Comparison of ENCODE assay signal across 10 cellular contexts in genomic region chr9:84293001-84293798, GRCh38. TPM values are rescaled to one million over a fixed set of nuclear protein-coding genes. Genes with fewer than 3 reads are reported as not detected.
DNase-seq lines count a peak whose midpoint lies in the region; ATAC-seq and TF ChIP-seq lines count a peak whose summit lies in the region.
"Had no signal": no experiment of that assay in that cellular context is flagged by ENCODE, and none has a peak within 500 bp of the region (broad histone marks: within the 10 kb centered on the region; RNA-seq: fewer than 3 reads in every experiment).

No MANE protein-coding gene starts in this region.

- H3K9me3 Mint-ChIP-seq in activated CD8-positive, alpha-beta memory T cell treated with anti-CD3 and anti-CD28 coated beads, Interleukin-2, amount 10 ng/mL, durations not matched to agents 7 days and 5 days (ENCODE audit: low read depth): no peaks in the 10 kb centered on the region
- H3K9me3 Mint-ChIP-seq in stimulated activated effector memory CD8-positive, alpha-beta T cell treated with anti-CD3 and anti-CD28 coated beads, Interleukin-12 subunit alpha, Interleukin-12 subunit beta, amount 100 ng/mL, for 72 hours: no peaks in the 10 kb centered on the region
- no peaks in the 10 kb centered on the region for H3K9me3 Mint-ChIP-seq in chondrocyte (ENCODE audit: low read depth)

- peak; percentile 63 for ATAC-seq in activated CD8-positive, alpha-beta memory T cell treated with anti-CD3 and anti-CD28 coated beads, Interleukin-2, amount 10 ng/mL, durations not matched to agents 7 days and 5 days
- ATAC-seq in HG02678 (IDR thresholded peaks at IDR 0.05; ENCODE audit: unreplicated experiment): peak; percentile 70
- ATAC-seq in stimulated activated effector memory CD8-positive, alpha-beta T cell treated with anti-CD3 and anti-CD28 coated beads, Interleukin-12 subunit alpha, Interleukin-12 subunit beta, amount 100 ng/mL, for 72 hours: peak; percentile 58
- ATAC-seq: left lobe of liver had no signal

- H3K4me1 Mint-ChIP-seq in activated CD8-positive, alpha-beta memory T cell treated with anti-CD3 and anti-CD28 coated beads, Interleukin-2, amount 10 ng/mL, durations not matched to agents 7 days and 5 days: peaks cover 69% of the 10 kb centered on the region
- peaks cover 45% of the 10 kb centered on the region for H3K4me1 Mint-ChIP-seq in stimulated activated effector memory CD8-positive, alpha-beta T cell treated with anti-CD3 and anti-CD28 coated beads, Interleukin-12 subunit alpha, Interleukin-12 subunit beta, amount 100 ng/mL, for 72 hours
- peaks cover 22% of the 10 kb centered on the region for H3K4me1 Mint-ChIP-seq in chondrocyte (ENCODE audit: low read depth)

- peak overlapping the region; percentile 99 for H3K27ac Mint-ChIP-seq in activated CD8-positive, alpha-beta memory T cell treated with anti-CD3 and anti-CD28 coated beads, Interleukin-2, amount 10 ng/mL, durations not matched to agents 7 days and 5 days
- peak overlapping the region; percentile 84 for H3K27ac Mint-ChIP-seq in stimulated activated effector memory CD8-positive, alpha-beta T cell treated with anti-CD3 and anti-CD28 coated beads, Interleukin-12 subunit alpha, Interleukin-12 subunit beta, amount 100 ng/mL, for 72 hours
- H3K27ac Mint-ChIP-seq in chondrocyte (ENCODE audit: unreplicated experiment): no peak overlapping the region

- no peak overlapping the region for H3K4me3 ChIP-seq in NB4 (ENCODE audit: low read depth, low read length)
- H3K4me3 ChIP-seq: coronary artery had no signal

- CTCF ChIA-PET in activated CD8-positive, alpha-beta memory T cell treated with anti-CD3 and anti-CD28 coated beads, Interleukin-2, amount 10 ng/mL, durations not matched to agents 7 days and 5 days (lab: Charles Lee): interaction anchor here (1.1 to 4.2 kb wide), 9 partner anchors 8 to 373 kb away, joined by 3 to 19 read pairs (median 4); partner anchors contain the start of gene KIF27

- H3K36me3 Mint-ChIP-seq in activated CD8-positive, alpha-beta memory T cell treated with anti-CD3 and anti-CD28 coated beads, Interleukin-2, amount 10 ng/mL, durations not matched to agents 7 days and 5 days: peaks cover 3% of the 10 kb centered on the region
- no peaks in the 10 kb centered on the region for H3K36me3 Mint-ChIP-seq in stimulated activated effector memory CD8-positive, alpha-beta T cell treated with anti-CD3 and anti-CD28 coated beads, Interleukin-12 subunit alpha, Interleukin-12 subunit beta, amount 100 ng/mL, for 72 hours
- H3K36me3 Mint-ChIP-seq in chondrocyte (ENCODE audit: low read depth): no peaks in the 10 kb centered on the region

- TF ChIP-seq CTCF in NB4 (IDR thresholded peaks at IDR 0.05; ENCODE audit: low read depth, low read length): no peak
- TF ChIP-seq CTCF in chondrocyte (IDR thresholded peaks at IDR 0.05): no peak

- peak overlapping the region; percentile 3 for H3K4me3 Mint-ChIP-seq in activated CD8-positive, alpha-beta memory T cell treated with anti-CD3 and anti-CD28 coated beads, Interleukin-2, amount 10 ng/mL, durations not matched to agents 7 days and 5 days
- H3K4me3 Mint-ChIP-seq in stimulated activated effector memory CD8-positive, alpha-beta T cell treated with anti-CD3 and anti-CD28 coated beads, Interleukin-12 subunit alpha, Interleukin-12 subunit beta, amount 100 ng/mL, for 72 hours: peak overlapping the region; percentile 48
- no peak overlapping the region for H3K4me3 Mint-ChIP-seq in chondrocyte (ENCODE audit: unreplicated experiment)

- TF ChIP-seq POLR2A in NB4 (IDR thresholded peaks at IDR 0.05; ENCODE audit: extremely low read depth, insufficient read length): no peak

- no peaks in the 10 kb centered on the region for H3K27me3 Mint-ChIP-seq in activated CD8-positive, alpha-beta memory T cell treated with anti-CD3 and anti-CD28 coated beads, Interleukin-2, amount 10 ng/mL, durations not matched to agents 7 days and 5 days
- peaks cover 3% of the 10 kb centered on the region for H3K27me3 Mint-ChIP-seq in chondrocyte (ENCODE audit: low read depth)

- DNase-seq in activated CD8-positive, alpha-beta memory T cell treated with anti-CD3 and anti-CD28 coated beads, Interleukin-2, amount 10 ng/mL, durations not matched to agents 7 days and 5 days: peak; percentile 51
- no peak for DNase-seq in activated CD8-positive, alpha-beta memory T cell treated with anti-CD3 and anti-CD28 coated beads, Interleukin-2, amount 50 U/mL, for 4 hours
- DNase-seq in NB4 (ENCODE audit: low read depth) (peak; percentile 64), GDM1 (lab: John Stamatoyannopoulos, UW) (no peak), NCI-H82 (lab: John Stamatoyannopoulos, UW) (no peak), chondrocyte (ENCODE audit: low spot score) (no peak)
- DNase-seq in stimulated activated effector memory CD8-positive, alpha-beta T cell treated with anti-CD3 and anti-CD28 coated beads, Interleukin-12 subunit alpha, Interleukin-12 subunit beta, amount 100 ng/mL, for 72 hours (ENCODE audit: low spot score in 2 of 2): no peak

RNA-seq across cellular contexts. Expression of gene SLC28A3, which starts 47.4 kb away (rescaled TPM):
- under 1 TPM; 0.09 to 0.45 TPM for total RNA-seq in activated CD8-positive, alpha-beta memory T cell treated with anti-CD3 and anti-CD28 coated beads, Interleukin-2, amount 10 ng/mL, durations not matched to agents 7 days and 5 days
- total RNA-seq in chondrocyte: 0.15 to 0.35 TPM in 2 of 3 replicates, not detected in the other

Comparison
In these comparisons a context has a peak if more than half of its experiments do, and no peak if none do; other contexts are left out.
1. DNase-seq: peak in activated CD8-positive, alpha-beta memory T cell treated with anti-CD3 and anti-CD28 coated beads, Interleukin-2, amount 10 ng/mL, durations not matched to agents 7 days and 5 days (single experiment) and NB4 (single experiment); none in activated CD8-positive, alpha-beta memory T cell treated with anti-CD3 and anti-CD28 coated beads, Interleukin-2, amount 50 U/mL, for 4 hours (single experiment), stimulated activated effector memory CD8-positive, alpha-beta T cell treated with anti-CD3 and anti-CD28 coated beads, Interleukin-12 subunit alpha, Interleukin-12 subunit beta, amount 100 ng/mL, for 72 hours (0 of 2), GDM1 (single experiment), NCI-H82 (single experiment) and chondrocyte (single experiment).
2. Peak in every context shown above with its lines, with median percentiles within 50 percentile points of each other: ATAC-seq.